In the genomic region with DNA sequence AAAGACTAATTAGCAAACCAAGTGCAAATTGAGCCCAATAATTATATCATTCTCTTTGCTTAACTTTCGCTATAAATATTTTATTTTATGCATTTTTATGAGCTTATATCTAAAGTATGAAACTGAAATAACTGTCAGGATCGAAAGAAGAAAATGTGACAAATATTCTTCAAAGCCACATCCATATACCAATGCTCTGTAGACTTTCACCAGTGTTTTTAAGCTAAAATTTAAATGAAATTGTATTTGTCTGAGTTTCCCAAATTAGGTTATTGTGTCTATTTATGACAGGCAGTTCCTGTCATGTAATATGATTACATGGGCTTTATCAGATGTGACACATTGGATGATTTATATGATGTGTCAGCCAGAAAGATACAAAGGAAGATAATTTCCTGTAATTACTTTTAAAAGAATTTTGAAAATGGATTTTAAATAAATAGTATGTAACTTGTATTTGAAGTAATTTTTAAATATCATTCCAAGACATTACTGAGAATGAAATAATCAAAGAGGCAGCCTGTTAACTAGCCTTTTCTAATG, we compare ENCODE assay signal across 16 cellular contexts.
A peak's percentile ranks its signal among the peaks of the same experiment; 100 is the strongest.
DNase-seq lines count a peak whose midpoint lies in the region; ATAC-seq, FAIRE-seq and TF ChIP-seq lines count a peak whose summit lies in the region.
"Had no signal": no experiment of that assay in that cellular context is flagged by ENCODE, and none has a peak within 500 bp of the region (broad histone marks: within the 10 kb centered on the region; RNA-seq: fewer than 3 reads in every experiment).

No MANE protein-coding gene starts in this region.

- no peak overlapping the region for H3K9ac ChIP-seq in kidney (ENCODE audit: low read length in 2 of 2)

- H3K4me1 ChIP-seq in kidney (ENCODE audit: control insufficient read depth in 1 of 2, insufficient read depth in 1 of 2, low read depth in 1 of 2, low read length in 2 of 2): no peaks in the 10 kb centered on the region

- peak; percentile 42 for FAIRE-seq in kidney (lab: Jason Lieb, UNC)

- H3K27me3 Mint-ChIP-seq in activated naive CD8-positive, alpha-beta T cell treated with anti-CD3 and anti-CD28 coated beads, Interleukin-2, amount 50 U/mL, for 24 hours: no peaks in the 10 kb centered on the region
- H3K27me3 Mint-ChIP-seq: B cell; CD4-positive, alpha-beta T cell had no signal

- no peak overlapping the region for H3K4me3 Mint-ChIP-seq in activated naive CD8-positive, alpha-beta T cell treated with anti-CD3 and anti-CD28 coated beads, Interleukin-2, amount 50 U/mL, for 24 hours
- H3K4me3 Mint-ChIP-seq: B cell; CD4-positive, alpha-beta T cell had no signal

- peaks cover 12% of the 10 kb centered on the region for H3K4me1 Mint-ChIP-seq in activated naive CD8-positive, alpha-beta T cell treated with anti-CD3 and anti-CD28 coated beads, Interleukin-2, amount 50 U/mL, for 24 hours

- ATAC-seq in SK-N-SH treated with all-trans-retinoic acid at 6 μM for 48 hours: peak; percentile 53; the same call in 2 of the 3 replicates
- no peak for ATAC-seq in GM19023 (IDR thresholded peaks at IDR 0.05; ENCODE audit: unreplicated experiment)
- ATAC-seq in activated naive CD8-positive, alpha-beta T cell treated with anti-CD3 and anti-CD28 coated beads, Interleukin-2, amount 50 U/mL, for 24 hours: no peak

- no peak for TF ChIP-seq CTCF in kidney (IDR thresholded peaks at IDR 0.05; ENCODE audit: borderline replicate concordance, extremely low read depth, insufficient read depth)

- no peak overlapping the region for H3K27ac ChIP-seq in kidney (ENCODE audit: low read depth in 2 of 2, low read length in 2 of 2)

- DNase-seq in HEK293T (ENCODE audit: extremely low spot score) (no peak), OCI-M1 (lab: John Stamatoyannopoulos, UW) (peak; percentile 14), kidney (no peak), germinal center (ENCODE audit: low spot score) (no peak)
- no peak for DNase-seq in activated CD8-positive, alpha-beta memory T cell treated with anti-CD3 and anti-CD28 coated beads, Interleukin-2, amount 50 U/mL, for 48 hours
- DNase-seq in activated naive CD8-positive, alpha-beta T cell treated with anti-CD3 and anti-CD28 coated beads, Interleukin-2, amount 50 U/mL, for 24 hours: no peak
- DNase-seq: Calu3; CD4-positive, alpha-beta T cell; DMS79; GDM1; NCI-H1930; NCI-H510A treated with DMSO at 0.1 percent for 48 hours; SHP77 treated with DMSO at 0.1 percent for 48 hours had no signal

- H3K36me3 ChIP-seq in kidney (ENCODE audit: control insufficient read depth in 1 of 2, insufficient read depth in 2 of 2, low read length in 2 of 2): no peaks in the 10 kb centered on the region

- no peak overlapping the region for H3K27ac Mint-ChIP-seq in activated naive CD8-positive, alpha-beta T cell treated with anti-CD3 and anti-CD28 coated beads, Interleukin-2, amount 50 U/mL, for 24 hours
- H3K27ac Mint-ChIP-seq: B cell; CD4-positive, alpha-beta T cell had no signal

- intact Hi-C loops in kidney (cut with DNase I): no loop called here

- POLR2A ChIA-PET in HEK293T (lab: Yijun Ruan, JAX): no interaction called here

- no peaks in the 10 kb centered on the region for H3K9me3 ChIP-seq in kidney (ENCODE audit: control insufficient read depth in 1 of 2, low read length in 2 of 2)

- H3K9me3 Mint-ChIP-seq in activated naive CD8-positive, alpha-beta T cell treated with anti-CD3 and anti-CD28 coated beads, Interleukin-2, amount 50 U/mL, for 24 hours: no peaks in the 10 kb centered on the region
- H3K9me3 Mint-ChIP-seq: CD4-positive, alpha-beta T cell had no signal

- no peak overlapping the region for H3K4me3 ChIP-seq in kidney (ENCODE audit: low read length in 2 of 2)

- H3K36me3 Mint-ChIP-seq in activated naive CD8-positive, alpha-beta T cell treated with anti-CD3 and anti-CD28 coated beads, Interleukin-2, amount 50 U/mL, for 24 hours (ENCODE audit: low read depth): no peaks in the 10 kb centered on the region

- CTCF ChIA-PET in HEK293T (lab: Yijun Ruan, JAX): no interaction called here

TF ChIP-seq in HEK293T, 16 proteins besides CTCF, POLR2A, EP300 and RAD21:
- no peak for TF ChIP-seq CTBP1 (IDR thresholded peaks at IDR 0.05; ENCODE audit: borderline replicate concordance)
- no peak for TF ChIP-seq ARNT (IDR thresholded peaks at IDR 0.05)
- TF ChIP-seq ELF4 (IDR thresholded peaks at IDR 0.05): no peak
- TF ChIP-seq, protein P1, sequence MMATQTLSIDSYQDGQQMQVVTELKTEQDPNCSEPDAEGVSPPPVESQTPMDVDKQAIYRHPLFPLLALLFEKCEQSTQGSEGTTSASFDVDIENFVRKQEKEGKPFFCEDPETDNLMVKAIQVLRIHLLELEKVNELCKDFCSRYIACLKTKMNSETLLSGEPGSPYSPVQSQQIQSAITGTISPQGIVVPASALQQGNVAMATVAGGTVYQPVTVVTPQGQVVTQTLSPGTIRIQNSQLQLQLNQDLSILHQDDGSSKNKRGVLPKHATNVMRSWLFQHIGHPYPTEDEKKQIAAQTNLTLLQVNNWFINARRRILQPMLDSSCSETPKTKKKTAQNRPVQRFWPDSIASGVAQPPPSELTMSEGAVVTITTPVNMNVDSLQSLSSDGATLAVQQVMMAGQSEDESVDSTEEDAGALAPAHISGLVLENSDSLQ (IDR thresholded peaks at IDR 0.05): peak; percentile 46; the same call in 1 of the 2 replicates
- TF ChIP-seq LEF1 (IDR thresholded peaks at IDR 0.05; ENCODE audit: borderline replicate concordance): no peak

TF ChIP-seq in SK-N-SH treated with all-trans-retinoic acid at 6 μM for 48 hours, 23 proteins besides CTCF, POLR2A, EP300 and RAD21 (continues in another document):
- TF ChIP-seq SNAI2 (CRISPR knock-in tag; IDR thresholded peaks at IDR 0.05) (peak; percentile 92), ZFP3 (CRISPR knock-in tag; IDR thresholded peaks at IDR 0.05) (peak; percentile 70; the same call in 1 of the 2 replicates), ZNF565 (CRISPR knock-in tag; conservative IDR thresholded peaks at IDR 0.05; ENCODE audit: low read depth) (0 out of 2 replicates have a peak, but pooled peaks have one; percentile 59), CSDC2 (CRISPR knock-in tag; IDR thresholded peaks at IDR 0.05) (0 out of 2 replicates have a peak, but pooled peaks have one; percentile 28), ZNF70 (CRISPR knock-in tag; IDR thresholded peaks at IDR 0.05) (no peak), CSRNP3 (CRISPR knock-in tag; IDR thresholded peaks at IDR 0.05) (peak; percentile 63; the same call in 1 of the 2 replicates), BACH2 (CRISPR knock-in tag; IDR thresholded peaks at IDR 0.05; ENCODE audit: borderline replicate concordance) (no peak), PPARA (CRISPR knock-in tag; IDR thresholded peaks at IDR 0.05; ENCODE audit: borderline replicate concordance) (no peak), ESRRG (CRISPR knock-in tag; IDR thresholded peaks at IDR 0.05) (no peak), TOX (CRISPR knock-in tag; IDR thresholded peaks at IDR 0.05; ENCODE audit: borderline replicate concordance) (no peak)
- TF ChIP-seq, protein P2, sequence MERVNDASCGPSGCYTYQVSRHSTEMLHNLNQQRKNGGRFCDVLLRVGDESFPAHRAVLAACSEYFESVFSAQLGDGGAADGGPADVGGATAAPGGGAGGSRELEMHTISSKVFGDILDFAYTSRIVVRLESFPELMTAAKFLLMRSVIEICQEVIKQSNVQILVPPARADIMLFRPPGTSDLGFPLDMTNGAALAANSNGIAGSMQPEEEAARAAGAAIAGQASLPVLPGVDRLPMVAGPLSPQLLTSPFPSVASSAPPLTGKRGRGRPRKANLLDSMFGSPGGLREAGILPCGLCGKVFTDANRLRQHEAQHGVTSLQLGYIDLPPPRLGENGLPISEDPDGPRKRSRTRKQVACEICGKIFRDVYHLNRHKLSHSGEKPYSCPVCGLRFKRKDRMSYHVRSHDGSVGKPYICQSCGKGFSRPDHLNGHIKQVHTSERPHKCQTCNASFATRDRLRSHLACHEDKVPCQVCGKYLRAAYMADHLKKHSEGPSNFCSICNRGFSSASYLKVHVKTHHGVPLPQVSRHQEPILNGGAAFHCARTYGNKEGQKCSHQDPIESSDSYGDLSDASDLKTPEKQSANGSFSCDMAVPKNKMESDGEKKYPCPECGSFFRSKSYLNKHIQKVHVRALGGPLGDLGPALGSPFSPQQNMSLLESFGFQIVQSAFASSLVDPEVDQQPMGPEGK (CRISPR knock-in tag; IDR thresholded peaks at IDR 0.05; ENCODE audit: borderline replicate concordance): peak; percentile 94; the same call in 1 of the 2 replicates
